In the genomic region with DNA sequence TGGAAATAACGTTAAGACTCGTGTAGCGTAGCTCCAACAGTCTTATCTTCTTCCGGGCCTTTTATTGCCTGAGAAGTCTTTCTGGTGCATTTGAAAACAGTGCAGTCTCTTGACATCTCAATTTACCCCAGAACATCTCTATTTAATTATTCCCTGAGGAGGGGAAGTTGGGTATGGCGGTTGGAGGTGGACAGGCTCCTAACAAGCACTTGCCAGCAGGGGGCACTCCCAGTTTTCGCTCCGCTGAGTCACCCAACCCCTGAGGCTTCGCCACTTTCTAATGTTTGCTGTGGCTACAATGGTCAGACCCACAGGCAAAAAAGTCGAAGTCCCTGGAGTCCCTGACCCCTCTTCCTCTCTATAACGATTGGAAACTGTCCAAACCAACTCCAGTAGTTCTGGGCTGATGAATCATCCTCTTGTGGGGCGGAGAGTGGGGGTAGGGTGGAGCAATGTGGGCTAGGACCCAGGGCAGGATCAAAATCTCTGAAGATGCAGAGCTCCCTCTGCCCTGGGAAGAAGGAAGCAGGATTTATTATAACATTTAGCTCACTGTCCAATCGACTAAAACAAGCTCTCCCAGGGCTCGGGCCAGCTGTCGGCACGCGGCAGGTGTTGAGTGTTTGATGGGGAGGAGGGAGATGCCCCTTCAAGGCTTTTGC, we compare ENCODE assay signal across 8 cellular contexts.
A peak's percentile ranks its signal among the peaks of the same experiment; 100 is the strongest.
DNase-seq lines count a peak whose midpoint lies in the region; ATAC-seq and TF ChIP-seq lines count a peak whose summit lies in the region.

No MANE protein-coding gene starts in this region.

- WGBS in IMR-90 (ENCODE audit: extremely low coverage in 2 of 2, insufficient read length in 1 of 2), 2 experiments = 17% methylated on average over 1 of the region's 16 CpGs; no CpG with 5 or more reads in 1 of the 2 experiments

- H3K4me3 Mint-ChIP-seq in activated naive CD4-positive, alpha-beta T cell treated with anti-CD3 and anti-CD28 coated beads for 36 hours = no peak overlapping the region
- H3K4me3 Mint-ChIP-seq in progenitor cell of endocrine pancreas (ENCODE audit: low read depth) = no peak overlapping the region
- no peak overlapping the region for H3K4me3 Mint-ChIP-seq in naive thymus-derived CD4-positive, alpha-beta T cell

- peaks cover 3% of the 10 kb centered on the region for H3K4me1 ChIP-seq in IMR-90 (ENCODE audit: control insufficient read depth, insufficient read depth, low read length)
- H3K4me1 ChIP-seq in naive thymus-derived CD4-positive, alpha-beta T cell (ENCODE audit: control insufficient read depth in 2 of 2, insufficient read depth in 2 of 2, low read length in 2 of 2) = no peaks in the 10 kb centered on the region

- CTCF ChIA-PET in activated naive CD4-positive, alpha-beta T cell treated with anti-CD3 and anti-CD28 coated beads for 36 hours (lab: Charles Lee) = no interaction called here
- CTCF ChIA-PET in IMR-90 (lab: Yijun Ruan, JAX) = interaction anchor here (0.6 to 1.7 kb wide), 5 partner anchors 12 to 99 kb away, joined by 3 to 5 read pairs (median 3); no protein-coding TSS in a partner anchor
- CTCF ChIA-PET in naive thymus-derived CD4-positive, alpha-beta T cell (lab: Charles Lee) = no interaction called here

- DNase-seq in activated naive CD4-positive, alpha-beta T cell treated with anti-CD3 and anti-CD28 coated beads for 36 hours = peak; percentile 15
- DNase-seq in activated naive CD4-positive, alpha-beta T cell treated with anti-CD3 and anti-CD28 coated beads, Interleukin-2, amount 50 U/mL, for 16 hours = no peak
- DNase-seq in IMR-90 (peak; percentile 81), SKM-1 treated with dmso at 0.1 percent for 144 hours (lab: John Stamatoyannopoulos, UW; ENCODE audit: unreplicated experiment) (peak; percentile 23), globus pallidus (ENCODE audit: low spot score) (peak; percentile 83), progenitor cell of endocrine pancreas (ENCODE audit: low spot score, unreplicated experiment) (peak; percentile 37), T-helper 1 cell (no peak)
- no peak for DNase-seq in naive thymus-derived CD4-positive, alpha-beta T cell

- peak; percentile 85 for ATAC-seq in IMR-90 (ENCODE audit: low read depth)
- ATAC-seq in naive thymus-derived CD4-positive, alpha-beta T cell = no peak

- H2AK9ac ChIP-seq in IMR-90 (replicated peaks; ENCODE audit: low read depth, low read length, poor library complexity) = no peak overlapping the region

- H2BK5ac ChIP-seq in IMR-90 (ENCODE audit: low read depth, low read length, poor library complexity, severe bottlenecking) = no peak overlapping the region

- no peak overlapping the region for H3K56ac ChIP-seq in IMR-90 (ENCODE audit: extremely low read depth, insufficient read depth, low read length)

- no peak overlapping the region for H4K8ac ChIP-seq in IMR-90 (ENCODE audit: low read depth in 2 of 2, low read length in 2 of 2)

- no peak overlapping the region for H3K4me3 ChIP-seq in IMR-90 (ENCODE audit: insufficient read depth, low read depth, low read length)
- no peak overlapping the region for H3K4me3 ChIP-seq in naive thymus-derived CD4-positive, alpha-beta T cell (ENCODE audit: low read length)

- no peak overlapping the region for H3K23ac ChIP-seq in IMR-90 (ENCODE audit: low read depth, low read length)

- no peak overlapping the region for H4K91ac ChIP-seq in IMR-90 (ENCODE audit: insufficient read depth, low read depth, low read length)

- intact Hi-C loops in activated naive CD4-positive, alpha-beta T cell treated with anti-CD3 and anti-CD28 coated beads for 36 hours (cut with micrococcal nuclease) = loop anchor here (5.0 kb wide), 1 partner anchor 691 kb away; no protein-coding TSS in a partner anchor
- intact Hi-C loops in IMR-90 (cut with micrococcal nuclease) = loop anchor here (5.0 kb wide), 1 partner anchor 49 kb away; no protein-coding TSS in a partner anchor
- intact Hi-C loops in naive thymus-derived CD4-positive, alpha-beta T cell (cut with micrococcal nuclease) = no loop called here

- H2BK20ac ChIP-seq in IMR-90 (ENCODE audit: low read depth, low read length) = no peak overlapping the region

- TF ChIP-seq CTCF in IMR-90 (conservative IDR thresholded peaks at IDR 0.05; ENCODE audit: low read depth, low read length) (peak; percentile 39), progenitor cell of endocrine pancreas (IDR thresholded peaks at IDR 0.05; ENCODE audit: unreplicated experiment) (peak; percentile 69)

- no peak overlapping the region for H3K9ac ChIP-seq in IMR-90 (ENCODE audit: low read depth, low read length)

- H4K5ac ChIP-seq in IMR-90 (ENCODE audit: low read depth, low read length) = no peak overlapping the region

- H3K9me3 Mint-ChIP-seq in activated naive CD4-positive, alpha-beta T cell treated with anti-CD3 and anti-CD28 coated beads for 36 hours = no peaks in the 10 kb centered on the region
- no peaks in the 10 kb centered on the region for H3K9me3 Mint-ChIP-seq in progenitor cell of endocrine pancreas (ENCODE audit: low read depth)
- peaks cover 0 to 15% (median 2%) of the 10 kb centered on the region in 11 donors for H3K9me3 Mint-ChIP-seq in naive thymus-derived CD4-positive, alpha-beta T cell

- no peak overlapping the region for H3K4ac ChIP-seq in IMR-90 (ENCODE audit: low read depth, low read length)

- H2AK5ac ChIP-seq in IMR-90 (ENCODE audit: low read depth, low read length) = no peak overlapping the region

- no peaks in the 10 kb centered on the region for H3K36me3 Mint-ChIP-seq in activated naive CD4-positive, alpha-beta T cell treated with anti-CD3 and anti-CD28 coated beads for 36 hours (ENCODE audit: low read depth)
- H3K36me3 Mint-ChIP-seq in progenitor cell of endocrine pancreas (ENCODE audit: insufficient read depth) = no peaks in the 10 kb centered on the region
- H3K36me3 Mint-ChIP-seq in naive thymus-derived CD4-positive, alpha-beta T cell = no peaks in the 10 kb centered on the region

- TF ChIP-seq POLR2A in IMR-90 (IDR thresholded peaks at IDR 0.05; ENCODE audit: low read depth, low read length) = no peak

- H3K9me1 ChIP-seq in IMR-90 (ENCODE audit: insufficient read depth, low read length) = no peaks in the 10 kb centered on the region

- no peak overlapping the region for H2AFZ ChIP-seq in IMR-90 (replicated peaks; ENCODE audit: low read length, poor library complexity)

- H3K9me3 ChIP-seq in IMR-90 (ENCODE audit: control insufficient read depth, insufficient read depth, low read length) = no peaks in the 10 kb centered on the region
- H3K9me3 ChIP-seq in naive thymus-derived CD4-positive, alpha-beta T cell (ENCODE audit: control insufficient read depth in 2 of 3, low read length in 3 of 3) = no peaks in the 10 kb centered on the region

- H3K4me2 ChIP-seq in IMR-90 (ENCODE audit: low read depth, low read length) = no peak overlapping the region

- no peak overlapping the region for H3K27ac Mint-ChIP-seq in activated naive CD4-positive, alpha-beta T cell treated with anti-CD3 and anti-CD28 coated beads for 36 hours
- no peak overlapping the region for H3K27ac Mint-ChIP-seq in progenitor cell of endocrine pancreas
- H3K27ac Mint-ChIP-seq in naive thymus-derived CD4-positive, alpha-beta T cell = no peak overlapping the region

- H4K20me1 ChIP-seq in IMR-90 (ENCODE audit: insufficient read depth, low read length) = no peaks in the 10 kb centered on the region

- no peaks in the 10 kb centered on the region for H3K4me1 Mint-ChIP-seq in activated naive CD4-positive, alpha-beta T cell treated with anti-CD3 and anti-CD28 coated beads for 36 hours (ENCODE audit: low read depth)
- peaks cover 25% of the 10 kb centered on the region for H3K4me1 Mint-ChIP-seq in progenitor cell of endocrine pancreas (ENCODE audit: low read depth)
- H3K4me1 Mint-ChIP-seq in naive thymus-derived CD4-positive, alpha-beta T cell = no peaks in the 10 kb centered on the region

- no peak overlapping the region for H3K27ac ChIP-seq in IMR-90 (ENCODE audit: insufficient read depth, low read length)
- H3K27ac ChIP-seq in naive thymus-derived CD4-positive, alpha-beta T cell (ENCODE audit: low read depth, low read length) = no peak overlapping the region

- no peak overlapping the region for H2BK120ac ChIP-seq in IMR-90 (ENCODE audit: low read depth, low read length)

- peaks cover 7% of the 10 kb centered on the region for H3K27me3 Mint-ChIP-seq in activated naive CD4-positive, alpha-beta T cell treated with anti-CD3 and anti-CD28 coated beads for 36 hours (ENCODE audit: low read depth)
- H3K27me3 Mint-ChIP-seq in progenitor cell of endocrine pancreas = peaks cover 4% of the 10 kb centered on the region
- H3K27me3 Mint-ChIP-seq in naive thymus-derived CD4-positive, alpha-beta T cell = peaks cover 0 to 9% (median 5%) of the 10 kb centered on the region in 5 donors

- in situ Hi-C loops in IMR-90 (cut with MboI; ENCODE audit: low sequenced_read_pairs) = no loop called here

- H3K18ac ChIP-seq in IMR-90 (ENCODE audit: low read depth, low read length) = no peak overlapping the region

- no peaks in the 10 kb centered on the region for H3K79me1 ChIP-seq in IMR-90 (ENCODE audit: low read depth in 1 of 2, low read length in 2 of 2)

- dilution Hi-C loops in IMR-90 (cut with HindIII; ENCODE audit: low sequenced_read_pairs, unreplicated experiment) = no loop called here

- BruUV-seq in IMR-90 (replicated peaks; lab: Mats Ljungman, UMichigan) = no TSS peak

- POLR2A ChIA-PET in IMR-90 (lab: Charles Lee; ENCODE audit: unreplicated experiment) = no interaction called here
- POLR2A ChIA-PET in naive thymus-derived CD4-positive, alpha-beta T cell (lab: Charles Lee) = no interaction called here

- no peak for TF ChIP-seq RAD21 in IMR-90 (IDR thresholded peaks at IDR 0.05; ENCODE audit: low read length)

- H3K14ac ChIP-seq in IMR-90 (replicated peaks; ENCODE audit: low read depth, low read length) = no peak overlapping the region

- no peaks in the 10 kb centered on the region for H3K36me3 ChIP-seq in IMR-90 (ENCODE audit: control insufficient read depth, insufficient read depth, low read length)
- H3K36me3 ChIP-seq in naive thymus-derived CD4-positive, alpha-beta T cell (ENCODE audit: control insufficient read depth in 2 of 3, insufficient read depth in 3 of 3, low read length in 3 of 3) = no peaks in the 10 kb centered on the region

- H3K27me3 ChIP-seq in IMR-90 (ENCODE audit: control insufficient read depth, insufficient read depth, low read length) = no peaks in the 10 kb centered on the region; the same call in 1 of the 2 replicates
- H3K27me3 ChIP-seq in naive thymus-derived CD4-positive, alpha-beta T cell (ENCODE audit: control insufficient read depth in 2 of 2, insufficient read depth in 2 of 2, low read length in 2 of 2) = no peaks in the 10 kb centered on the region

- H2BK15ac ChIP-seq in IMR-90 (ENCODE audit: low read depth, low read length) = no peak overlapping the region

TF ChIP-seq in IMR-90, 13 proteins besides CTCF, POLR2A, EP300 and RAD21 (continues in another document):
- peak; percentile 10; the same call in 1 of the 2 replicates for TF ChIP-seq MAZ (IDR thresholded peaks at IDR 0.05; ENCODE audit: borderline replicate concordance, low read depth, low read length)

Comparison
In these comparisons a context has a peak if more than half of its experiments do, and no peak if none do; other contexts are left out.
1. DNase-seq: peak in activated naive CD4-positive, alpha-beta T cell treated with anti-CD3 and anti-CD28 coated beads for 36 hours (single experiment), IMR-90 (single experiment), SKM-1 treated with dmso at 0.1 percent for 144 hours (single experiment), globus pallidus (single experiment) and progenitor cell of endocrine pancreas (single experiment); none in activated naive CD4-positive, alpha-beta T cell treated with anti-CD3 and anti-CD28 coated beads, Interleukin-2, amount 50 U/mL, for 16 hours (single experiment), T-helper 1 cell (0 of 5) and naive thymus-derived CD4-positive, alpha-beta T cell (0 of 9).
2. intact Hi-C loops: an anchor here in activated naive CD4-positive, alpha-beta T cell treated with anti-CD3 and anti-CD28 coated beads for 36 hours (5.0 kb wide) and IMR-90 (5.0 kb wide); none called in naive thymus-derived CD4-positive, alpha-beta T cell.